ENCODE assay signal across 1 cellular context in genomic region chr12:71663561-71664410, GRCh38.
TF ChIP-seq lines count a peak whose summit lies in the region.

Gene THAP2 (plus strand): TSS chr12:71664301. CDS start chr12:71664510, 209 bp downstream.
A gene with protein sequence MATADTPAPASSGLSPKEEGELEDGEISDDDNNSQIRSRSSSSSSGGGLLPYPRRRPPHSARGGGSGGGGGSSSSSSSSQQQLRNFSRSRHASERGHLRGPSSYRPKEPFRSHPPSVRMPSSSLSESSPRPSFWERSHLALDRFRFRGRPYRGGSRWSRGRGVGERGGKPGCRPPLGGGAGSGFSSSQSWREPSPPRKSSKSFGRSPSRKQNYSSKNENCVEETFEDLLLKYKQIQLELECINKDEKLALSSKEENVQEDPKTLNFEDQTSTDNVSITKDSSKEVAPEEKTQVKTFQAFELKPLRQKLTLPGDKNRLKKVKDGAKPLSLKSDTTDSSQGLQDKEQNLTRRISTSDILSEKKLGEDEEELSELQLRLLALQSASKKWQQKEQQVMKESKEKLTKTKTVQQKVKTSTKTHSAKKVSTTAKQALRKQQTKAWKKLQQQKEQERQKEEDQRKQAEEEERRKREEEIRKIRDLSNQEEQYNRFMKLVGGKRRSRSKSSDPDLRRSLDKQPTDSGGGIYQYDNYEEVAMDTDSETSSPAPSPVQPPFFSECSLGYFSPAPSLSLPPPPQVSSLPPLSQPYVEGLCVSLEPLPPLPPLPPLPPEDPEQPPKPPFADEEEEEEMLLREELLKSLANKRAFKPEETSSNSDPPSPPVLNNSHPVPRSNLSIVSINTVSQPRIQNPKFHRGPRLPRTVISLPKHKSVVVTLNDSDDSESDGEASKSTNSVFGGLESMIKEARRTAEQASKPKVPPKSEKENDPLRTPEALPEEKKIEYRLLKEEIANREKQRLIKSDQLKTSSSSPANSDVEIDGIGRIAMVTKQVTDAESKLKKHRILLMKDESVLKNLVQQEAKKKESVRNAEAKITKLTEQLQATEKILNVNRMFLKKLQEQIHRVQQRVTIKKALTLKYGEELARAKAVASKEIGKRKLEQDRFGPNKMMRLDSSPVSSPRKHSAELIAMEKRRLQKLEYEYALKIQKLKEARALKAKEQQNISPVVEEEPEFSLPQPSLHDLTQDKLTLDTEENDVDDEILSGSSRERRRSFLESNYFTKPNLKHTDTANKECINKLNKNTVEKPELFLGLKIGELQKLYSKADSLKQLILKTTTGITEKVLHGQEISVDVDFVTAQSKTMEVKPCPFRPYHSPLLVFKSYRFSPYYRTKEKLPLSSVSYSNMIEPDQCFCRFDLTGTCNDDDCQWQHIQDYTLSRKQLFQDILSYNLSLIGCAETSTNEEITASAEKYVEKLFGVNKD (N-terminal part only) (minus strand): TSS chr12:71663848. CDS start chr12:71663610, 238 bp downstream.

TF ChIP-seq in GM12878, 131 proteins besides CTCF, POLR2A, EP300 and RAD21 (continued from another document and continues in another):
- TF ChIP-seq, protein P1, sequence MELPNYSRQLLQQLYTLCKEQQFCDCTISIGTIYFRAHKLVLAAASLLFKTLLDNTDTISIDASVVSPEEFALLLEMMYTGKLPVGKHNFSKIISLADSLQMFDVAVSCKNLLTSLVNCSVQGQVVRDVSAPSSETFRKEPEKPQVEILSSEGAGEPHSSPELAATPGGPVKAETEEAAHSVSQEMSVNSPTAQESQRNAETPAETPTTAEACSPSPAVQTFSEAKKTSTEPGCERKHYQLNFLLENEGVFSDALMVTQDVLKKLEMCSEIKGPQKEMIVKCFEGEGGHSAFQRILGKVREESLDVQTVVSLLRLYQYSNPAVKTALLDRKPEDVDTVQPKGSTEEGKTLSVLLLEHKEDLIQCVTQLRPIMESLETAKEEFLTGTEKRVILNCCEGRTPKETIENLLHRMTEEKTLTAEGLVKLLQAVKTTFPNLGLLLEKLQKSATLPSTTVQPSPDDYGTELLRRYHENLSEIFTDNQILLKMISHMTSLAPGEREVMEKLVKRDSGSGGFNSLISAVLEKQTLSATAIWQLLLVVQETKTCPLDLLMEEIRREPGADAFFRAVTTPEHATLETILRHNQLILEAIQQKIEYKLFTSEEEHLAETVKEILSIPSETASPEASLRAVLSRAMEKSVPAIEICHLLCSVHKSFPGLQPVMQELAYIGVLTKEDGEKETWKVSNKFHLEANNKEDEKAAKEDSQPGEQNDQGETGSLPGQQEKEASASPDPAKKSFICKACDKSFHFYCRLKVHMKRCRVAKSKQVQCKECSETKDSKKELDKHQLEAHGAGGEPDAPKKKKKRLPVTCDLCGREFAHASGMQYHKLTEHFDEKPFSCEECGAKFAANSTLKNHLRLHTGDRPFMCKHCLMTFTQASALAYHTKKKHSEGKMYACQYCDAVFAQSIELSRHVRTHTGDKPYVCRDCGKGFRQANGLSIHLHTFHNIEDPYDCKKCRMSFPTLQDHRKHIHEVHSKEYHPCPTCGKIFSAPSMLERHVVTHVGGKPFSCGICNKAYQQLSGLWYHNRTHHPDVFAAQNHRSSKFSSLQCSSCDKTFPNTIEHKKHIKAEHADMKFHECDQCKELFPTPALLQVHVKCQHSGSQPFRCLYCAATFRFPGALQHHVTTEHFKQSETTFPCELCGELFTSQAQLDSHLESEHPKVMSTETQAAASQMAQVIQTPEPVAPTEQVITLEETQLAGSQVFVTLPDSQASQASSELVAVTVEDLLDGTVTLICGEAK (IDR thresholded peaks at IDR 0.05; ENCODE audit: borderline replicate concordance), result peak; percentile 97
- peak; percentile 78; the same call in 1 of the 2 replicates for TF ChIP-seq STAT1 (conservative IDR thresholded peaks at IDR 0.05)
- TF ChIP-seq TBL1XR1 (IDR thresholded peaks at IDR 0.05; ENCODE audit: low read depth, low read length), result no peak; the same call in 1 of the 2 replicates
- no peak for TF ChIP-seq E4F1 (IDR thresholded peaks at IDR 0.05; ENCODE audit: borderline replicate concordance, partially characterized antibody)
- TF ChIP-seq, protein P2, sequence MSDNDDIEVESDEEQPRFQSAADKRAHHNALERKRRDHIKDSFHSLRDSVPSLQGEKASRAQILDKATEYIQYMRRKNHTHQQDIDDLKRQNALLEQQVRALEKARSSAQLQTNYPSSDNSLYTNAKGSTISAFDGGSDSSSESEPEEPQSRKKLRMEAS (IDR thresholded peaks at IDR 0.05; ENCODE audit: low read depth, low read length), result no peak
- TF ChIP-seq, protein P3, sequence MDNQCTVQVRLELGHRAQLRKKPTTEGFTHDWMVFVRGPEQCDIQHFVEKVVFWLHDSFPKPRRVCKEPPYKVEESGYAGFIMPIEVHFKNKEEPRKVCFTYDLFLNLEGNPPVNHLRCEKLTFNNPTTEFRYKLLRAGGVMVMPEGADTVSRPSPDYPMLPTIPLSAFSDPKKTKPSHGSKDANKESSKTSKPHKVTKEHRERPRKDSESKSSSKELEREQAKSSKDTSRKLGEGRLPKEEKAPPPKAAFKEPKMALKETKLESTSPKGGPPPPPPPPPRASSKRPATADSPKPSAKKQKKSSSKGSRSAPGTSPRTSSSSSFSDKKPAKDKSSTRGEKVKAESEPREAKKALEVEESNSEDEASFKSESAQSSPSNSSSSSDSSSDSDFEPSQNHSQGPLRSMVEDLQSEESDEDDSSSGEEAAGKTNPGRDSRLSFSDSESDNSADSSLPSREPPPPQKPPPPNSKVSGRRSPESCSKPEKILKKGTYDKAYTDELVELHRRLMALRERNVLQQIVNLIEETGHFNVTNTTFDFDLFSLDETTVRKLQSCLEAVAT (IDR thresholded peaks at IDR 0.05), result peak; percentile 59
- TF ChIP-seq ETV6 (conservative IDR thresholded peaks at IDR 0.05 in 1 of 2, IDR thresholded peaks at IDR 0.05 in 1 of 2; ENCODE audit: borderline replicate concordance in 1 of 2, low read depth in 1 of 2), result peak in 1 of 2 experiments; percentile 27; a peak in 1 of 4 replicates
- 0 out of 2 replicates have a peak, but pooled peaks have one; percentile 20 for TF ChIP-seq SIN3A (IDR thresholded peaks at IDR 0.05; ENCODE audit: low read depth, low read length)
- peak; percentile 72 for TF ChIP-seq ZBTB11 (CRISPR knock-in tag; IDR thresholded peaks at IDR 0.05)
- TF ChIP-seq ZBED1 (IDR thresholded peaks at IDR 0.05; ENCODE audit: borderline replicate concordance), result peak; percentile 80
- TF ChIP-seq ZNF592 (IDR thresholded peaks at IDR 0.05), result no peak
- no peak for TF ChIP-seq ZZZ3 (IDR thresholded peaks at IDR 0.05; ENCODE audit: control insufficient read depth, insufficient read length, low read depth)
- no peak for TF ChIP-seq REST (IDR thresholded peaks at IDR 0.05; ENCODE audit: low read depth, low read length)
- peak; percentile 100 for TF ChIP-seq YY1 (IDR thresholded peaks at IDR 0.05; ENCODE audit: low read depth, low read length)
- TF ChIP-seq YBX1 (IDR thresholded peaks at IDR 0.05), result no peak
- TF ChIP-seq POLR2AphosphoS2 (IDR thresholded peaks at IDR 0.05; ENCODE audit: low read depth, low read length), result peak; percentile 78
- 0 out of 2 replicates have a peak, but pooled peaks have one; percentile 0 for TF ChIP-seq BCL11A (IDR thresholded peaks at IDR 0.05; ENCODE audit: low read depth, low read length)
- 0 out of 2 replicates have a peak, but pooled peaks have one; percentile 6 for TF ChIP-seq MEF2A (IDR thresholded peaks at IDR 0.05; ENCODE audit: insufficient read depth, low read depth, low read length)
- TF ChIP-seq GABPA (IDR thresholded peaks at IDR 0.05; ENCODE audit: low read depth), result peak; percentile 94
- no peak for TF ChIP-seq EZH2 (IDR thresholded peaks at IDR 0.05; ENCODE audit: borderline replicate concordance, control insufficient read depth, low read depth, low read length)
- no peak for TF ChIP-seq MYC (IDR thresholded peaks at IDR 0.05; ENCODE audit: insufficient read depth, insufficient read length, insufficient replicate concordance, low read length, severe bottlenecking)
- peak; percentile 37 for TF ChIP-seq SP1 (IDR thresholded peaks at IDR 0.05; ENCODE audit: low read depth, low read length)
- TF ChIP-seq PML (IDR thresholded peaks at IDR 0.05; ENCODE audit: low read length), result peak; percentile 85; the same call in 1 of the 2 replicates
- TF ChIP-seq RB1 (IDR thresholded peaks at IDR 0.05; ENCODE audit: borderline replicate concordance), result 0 out of 2 replicates have a peak, but pooled peaks have one; percentile 77
